8 cellular contexts compared by ENCODE assay signal in genomic region chr20:408843-409696, GRCh38. TPM values are rescaled to one million over a fixed set of nuclear protein-coding genes. Genes with fewer than 3 reads are reported as not detected.
DNase-seq lines count a peak whose midpoint lies in the region; ATAC-seq and TF ChIP-seq lines count a peak whose summit lies in the region.

No MANE protein-coding gene starts in this region.

- H3K27ac ChIP-seq in mammary epithelial cell (ENCODE audit: insufficient read depth, low read depth, low read length) (peak overlapping the region; percentile 72), vagina (peak overlapping the region; percentile 88)

- CTCF ChIA-PET in mammary epithelial cell (lab: Charles Lee; ENCODE audit: low non-redundant PET), result no interaction called here

- peaks cover 8% of the 10 kb centered on the region for H3K36me3 ChIP-seq in mammary epithelial cell (ENCODE audit: insufficient read depth, low read length)
- H3K36me3 ChIP-seq in mucosa of stomach (ENCODE audit: control insufficient read depth, insufficient read depth, low read length), result peaks cover 5% of the 10 kb centered on the region
- peaks cover 0 to 14% of the 10 kb centered on the region in 2 donors for H3K36me3 ChIP-seq in vagina

- no peaks in the 10 kb centered on the region for H4K20me1 ChIP-seq in mammary epithelial cell (ENCODE audit: insufficient read depth, low read length)

- peaks cover 57% of the 10 kb centered on the region for H3K79me2 ChIP-seq in mammary epithelial cell (ENCODE audit: insufficient read depth, low read length)

- intact Hi-C loops in mammary epithelial cell (cut with micrococcal nuclease), result no loop called here
- intact Hi-C loops in vagina (cut with DNase I), result loop anchor here (10.0 kb wide), 1 partner anchor 64 kb away; the partner anchor contains the start of gene NRSN2

- dilution Hi-C loops in mammary epithelial cell (cut with HindIII; ENCODE audit: low sequenced_read_pairs), result no loop called here

- H3K4me3 ChIP-seq in mammary epithelial cell (replicated peaks in 1 of 3; ENCODE audit: insufficient read depth in 1 of 3, low read depth in 2 of 3, low read length in 3 of 3) (peak overlapping the region; percentile 92 to 100 (median 100)), mucosa of stomach (ENCODE audit: low read length) (peak overlapping the region; percentile 97), vagina (peak overlapping the region; percentile 67 to 94)

- H3K9ac ChIP-seq in mammary epithelial cell (ENCODE audit: insufficient read depth, low read length) (peak overlapping the region; percentile 79), mucosa of stomach (ENCODE audit: low read length) (peak overlapping the region; percentile 97)

- DNase-seq in EL, result peak; percentile 38
- peak; percentile 53 for DNase-seq in NCI-H69 (lab: John Stamatoyannopoulos, UW)
- no peak for DNase-seq in mammary epithelial cell
- DNase-seq in vagina (ENCODE audit: extremely low spot score in 2 of 2), result no peak
- DNase-seq in ACHN, result no peak
- DNase-seq in NCI-H1048 (lab: John Stamatoyannopoulos, UW), result no peak

- H3K4me1 ChIP-seq in mammary epithelial cell (ENCODE audit: insufficient read depth, low read length) (peaks cover 16% of the 10 kb centered on the region), mucosa of stomach (ENCODE audit: control insufficient read depth, insufficient read depth, low read length) (peaks cover 15% of the 10 kb centered on the region), vagina (peaks cover 34% of the 10 kb centered on the region)

- ATAC-seq in GM21619 (IDR thresholded peaks at IDR 0.05; ENCODE audit: unreplicated experiment), result peak; percentile 11

- BruUV-seq in mammary epithelial cell (replicated peaks; lab: Mats Ljungman, UMichigan), result no TSS peak

- H2AFZ ChIP-seq in mammary epithelial cell (ENCODE audit: low read depth, low read length), result peak overlapping the region; percentile 72

- H3K4me2 ChIP-seq in mammary epithelial cell (ENCODE audit: insufficient read depth, low read depth, low read length), result peak overlapping the region; percentile 93

- no peak for TF ChIP-seq POLR2A in vagina (IDR thresholded peaks at IDR 0.05)

- WGBS in mammary epithelial cell (ENCODE audit: low coverage, missing lambda C conversion rate), result 1% methylated on average over 7 of the region's 7 CpGs

- no peak for TF ChIP-seq CTCF in mammary epithelial cell (conservative IDR thresholded peaks at IDR 0.05 in 1 of 2, IDR thresholded peaks at IDR 0.05 in 1 of 2; ENCODE audit: extremely low read depth in 1 of 2, insufficient read depth in 1 of 2, low read depth in 1 of 2, low read length in 2 of 2)
- no peak for TF ChIP-seq CTCF in vagina (IDR thresholded peaks at IDR 0.05)

- no peaks in the 10 kb centered on the region for H3K27me3 ChIP-seq in mammary epithelial cell (ENCODE audit: insufficient read depth, low read length)
- H3K27me3 ChIP-seq in mucosa of stomach (ENCODE audit: control insufficient read depth, insufficient read depth, low read length), result no peaks in the 10 kb centered on the region
- no peaks in the 10 kb centered on the region for H3K27me3 ChIP-seq in vagina

- in situ Hi-C loops in mammary epithelial cell (cut with MboI; ENCODE audit: low sequenced_read_pairs in 2 of 2) (no loop called here), ACHN (cut with HindIII; ENCODE audit: low pct_ligation_motif_present, low pct_unique_long_range_greater_than_20kb, low sequenced_read_pairs) (no loop called here)

- H3K9me3 ChIP-seq in mammary epithelial cell (replicated peaks; ENCODE audit: insufficient read depth, low read length) (no peaks in the 10 kb centered on the region), mucosa of stomach (ENCODE audit: control insufficient read depth, low read length) (no peaks in the 10 kb centered on the region), vagina (no peaks in the 10 kb centered on the region)

RNA-seq across cellular contexts. Expression of gene RBCK1, which starts 1.0 kb away (rescaled TPM):
- total RNA-seq in mammary epithelial cell, result 100 to 1,000 TPM; 106 to 235 TPM
- 68.3 TPM for polyA plus RNA-seq in mammary epithelial cell
- 119 TPM for polyA minus RNA-seq in mammary epithelial cell
- total RNA-seq in vagina, result 67.0 TPM

RNA-seq across cellular contexts. Expression of gene TRIB3, which starts 28.5 kb away (rescaled TPM):
- total RNA-seq in mammary epithelial cell (100 to 1,000 TPM; 238 to 248 TPM), vagina (15.7 TPM)
- 117 TPM for polyA plus RNA-seq in mammary epithelial cell
- polyA minus RNA-seq in mammary epithelial cell, result 43.1 TPM

RNA-seq across cellular contexts. Expression of gene TBC1D20, which starts 53.3 kb away (rescaled TPM):
- total RNA-seq in mammary epithelial cell (10 to 100 TPM; 36.5 to 43.2 TPM), vagina (30.9 TPM)
- polyA plus RNA-seq in mammary epithelial cell, result 31.9 TPM
- polyA minus RNA-seq in mammary epithelial cell, result 36.3 TPM

Comparison
In these comparisons a context has a peak if more than half of its experiments do, and no peak if none do; other contexts are left out.
1. DNase-seq: peak in EL (single experiment) and NCI-H69 (single experiment); none in mammary epithelial cell (single experiment), vagina (0 of 2), ACHN (single experiment) and NCI-H1048 (single experiment).
2. RNA of gene TRIB3, which starts 28.5 kb away (total RNA-seq): 238 to 248 TPM in mammary epithelial cell; 15.7 TPM in vagina (single experiment); every median in the first group is over 10 times any median in the second.
3. Peak in every context shown above with its lines, with median percentiles within 50 percentile points of each other: H3K4me3 ChIP-seq.